Comparison of ENCODE assay signal across 8 cellular contexts in the genomic region with DNA sequence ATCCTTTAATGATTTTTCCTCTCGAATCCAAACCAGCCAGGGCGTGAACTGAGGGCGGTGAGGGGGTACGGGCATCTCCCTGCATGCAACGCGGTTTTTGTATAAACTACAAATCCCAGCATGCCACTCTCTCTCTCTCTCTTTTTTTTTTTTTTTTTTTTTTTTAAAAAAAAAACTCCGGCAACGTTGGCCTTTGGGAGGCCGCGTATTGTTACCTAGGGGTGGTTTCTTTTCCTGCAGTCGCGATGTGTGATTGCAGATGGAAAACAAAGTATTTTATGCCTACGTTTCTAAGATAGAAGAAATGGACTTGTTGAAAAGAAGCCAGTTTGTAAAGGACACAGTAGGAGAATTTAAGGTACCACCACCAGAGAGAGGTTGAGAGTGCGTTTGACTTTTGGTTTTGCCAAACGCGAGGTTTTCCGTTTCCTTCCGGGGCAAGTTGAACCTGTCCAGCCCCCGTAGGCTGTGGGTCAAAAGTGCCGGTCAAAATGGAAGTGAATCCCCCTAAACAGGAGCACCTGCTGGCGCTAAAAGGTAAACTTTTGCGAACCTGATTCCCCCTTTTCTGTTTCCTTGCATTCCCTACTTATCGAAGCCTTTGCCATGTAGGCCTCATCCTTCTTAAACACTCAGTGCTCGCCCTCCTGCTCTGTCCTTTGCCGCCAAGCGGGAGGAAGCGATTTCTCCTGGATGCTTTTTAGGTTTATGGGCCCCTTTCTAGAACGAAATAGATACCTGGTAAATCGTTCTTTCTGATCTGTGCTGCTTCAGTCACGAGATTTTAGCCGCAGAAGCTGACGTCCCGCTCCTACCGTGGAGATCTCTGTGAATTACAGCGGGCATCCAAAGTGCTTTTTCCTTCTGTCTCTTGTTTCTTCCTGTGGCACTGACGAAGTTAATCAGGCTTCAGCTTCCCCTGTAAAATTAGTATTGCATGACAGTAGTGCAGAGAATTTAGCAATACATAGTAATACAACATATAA. TPM values are rescaled to one million over a fixed set of nuclear protein-coding genes. Genes with fewer than 3 reads are reported as not detected.
DNase-seq lines count a peak whose midpoint lies in the region; ATAC-seq, FAIRE-seq and TF ChIP-seq lines count a peak whose summit lies in the region.

A gene with protein sequence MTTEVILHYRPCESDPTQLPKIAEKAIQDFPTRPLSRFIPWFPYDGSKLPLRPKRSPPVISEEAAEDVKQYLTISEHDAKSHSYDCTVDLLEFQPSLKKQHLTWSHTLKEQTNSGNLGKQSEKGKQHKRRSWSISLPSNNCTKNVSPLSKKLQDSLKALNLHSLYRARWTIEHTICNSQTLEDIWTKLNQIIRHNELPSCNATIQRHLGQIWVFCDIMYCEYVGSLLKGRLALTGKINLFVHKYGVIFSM (plus strand): TSS at position 458 of the 986 bp plus-strand sequence. CDS start 4,561 bp downstream, outside the sequence.
Gene TRAPPC13, plus strand, starts transcription at position 458 of the 986 bp plus-strand sequence. Its CDS starts 34 bp downstream, at position 492.

- no peaks in the 10 kb centered on the region for H3K9me3 ChIP-seq in right atrium auricular region
- no peaks in the 10 kb centered on the region for H3K9me3 ChIP-seq in prostate gland

- FAIRE-seq in GM12892 (lab: Jason Lieb, UNC) = peak; percentile 89

- peak; percentile 44; the same call in 1 of the 2 replicates for TF ChIP-seq POLR2A in GM12892 (IDR thresholded peaks at IDR 0.05; ENCODE audit: low read depth, low read length)
- TF ChIP-seq POLR2A in prostate gland (IDR thresholded peaks at IDR 0.05) = no peak

- WGBS in prostate gland = under 1% methylated on average over 36 of the region's 36 CpGs
- WGBS in urinary bladder = under 1% methylated on average over 36 of the region's 36 CpGs

- peak; percentile 32 for DNase-seq in GM12892 (ENCODE audit: insufficient read length)
- peak; percentile 86 for DNase-seq in NCI-H1436 treated with DMSO at 0.1 percent for 48 hours (lab: John Stamatoyannopoulos, UW)
- peak; percentile 80 for DNase-seq in T follicular helper cell (ENCODE audit: low read depth)
- DNase-seq in right atrium auricular region (ENCODE audit: low spot score) = peak; percentile 81
- DNase-seq in prostate gland (ENCODE audit: low spot score) = peak; percentile 81

- TF ChIP-seq CTCF in right atrium auricular region (IDR thresholded peaks at IDR 0.05) (peak in 1 of 2 donors; percentile 25), prostate gland (IDR thresholded peaks at IDR 0.05) (peak in 2 of 4 experiments; percentile 12 to 18)

- peak; percentile 72 for ATAC-seq in HG02852 (IDR thresholded peaks at IDR 0.05; ENCODE audit: unreplicated experiment)

- H3K4me3 ChIP-seq in right atrium auricular region = peak within 1 kb of the TSS; percentile 72 to 98
- peak within 1 kb of the TSS; percentile 76 to 81 for H3K4me3 ChIP-seq in prostate gland
- H3K4me3 ChIP-seq in urinary bladder (ENCODE audit: low read depth, low read length) = peak within 1 kb of the TSS; percentile 72

- H3K4me1 ChIP-seq in right atrium auricular region (peaks cover 0 to 34% of the 10 kb centered on the region in 2 donors), prostate gland (replicated peaks) (no peaks in the 10 kb centered on the region), urinary bladder (ENCODE audit: insufficient read depth) (no peaks in the 10 kb centered on the region)

- H3K36me3 ChIP-seq in right atrium auricular region (peaks cover 5% of the 10 kb centered on the region), prostate gland (no peaks in the 10 kb centered on the region), urinary bladder (ENCODE audit: insufficient read depth) (no peaks in the 10 kb centered on the region)

- H3K27ac ChIP-seq in angular gyrus (ENCODE audit: low read depth, low read length) (peak within 1 kb of the TSS; percentile 95), right atrium auricular region (peak within 1 kb of the TSS; percentile 73 to 82), prostate gland (peak within 1 kb of the TSS; percentile 84 to 85), urinary bladder (ENCODE audit: low read depth) (peak within 1 kb of the TSS; percentile 70)

- H3K27me3 ChIP-seq in right atrium auricular region (no peaks in the 10 kb centered on the region), prostate gland (replicated peaks; ENCODE audit: insufficient read depth) (no peaks in the 10 kb centered on the region)

- intact Hi-C loops in prostate gland (cut with DNase I) = loop anchor here (5.0 to 10.0 kb wide), 3 partner anchors 97 to 520 kb away; partner anchors contain the start of genes ERBIN, NLN, SGTB and SREK1

RNA-seq across cellular contexts. Expression of the first gene that starts in this region (rescaled TPM):
- polyA plus RNA-seq in GM12892 (2012; ENCODE audit: missing spikeins) = 4.1 TPM
- total RNA-seq in right atrium auricular region (1 to 10 TPM; 1.5 to 2.4 TPM), prostate gland (1 to 10 TPM; 2.1 to 5.6 TPM), urinary bladder (9.9 TPM)
- 1.7 TPM for polyA plus RNA-seq in urinary bladder

RNA-seq across cellular contexts. Expression of gene TRAPPC13, which starts in this region (rescaled TPM):
- polyA plus RNA-seq in GM12892 (2012; ENCODE audit: missing spikeins) = 13.7 TPM
- 10 to 100 TPM; 11.7 to 18.9 TPM for total RNA-seq in right atrium auricular region
- total RNA-seq in prostate gland = 10 to 100 TPM; 19.3 to 27.7 TPM
- 50.0 TPM for total RNA-seq in urinary bladder
- polyA plus RNA-seq in urinary bladder = 15.9 TPM

Comparison
In these comparisons a context has a peak if more than half of its experiments do, and no peak if none do; other contexts are left out.
1. Peak in every context shown above with its lines: DNase-seq, ATAC-seq, H3K4me3 ChIP-seq and H3K27ac ChIP-seq.
2. DNase-seq: peak in every context shown above with its lines; median percentile 86 in NCI-H1436 treated with DMSO at 0.1 percent for 48 hours; 81 in right atrium auricular region; 81 in prostate gland; 80 in T follicular helper cell; 32 in GM12892.